ENCODE assay signal across 7 cellular contexts in the genomic region with DNA sequence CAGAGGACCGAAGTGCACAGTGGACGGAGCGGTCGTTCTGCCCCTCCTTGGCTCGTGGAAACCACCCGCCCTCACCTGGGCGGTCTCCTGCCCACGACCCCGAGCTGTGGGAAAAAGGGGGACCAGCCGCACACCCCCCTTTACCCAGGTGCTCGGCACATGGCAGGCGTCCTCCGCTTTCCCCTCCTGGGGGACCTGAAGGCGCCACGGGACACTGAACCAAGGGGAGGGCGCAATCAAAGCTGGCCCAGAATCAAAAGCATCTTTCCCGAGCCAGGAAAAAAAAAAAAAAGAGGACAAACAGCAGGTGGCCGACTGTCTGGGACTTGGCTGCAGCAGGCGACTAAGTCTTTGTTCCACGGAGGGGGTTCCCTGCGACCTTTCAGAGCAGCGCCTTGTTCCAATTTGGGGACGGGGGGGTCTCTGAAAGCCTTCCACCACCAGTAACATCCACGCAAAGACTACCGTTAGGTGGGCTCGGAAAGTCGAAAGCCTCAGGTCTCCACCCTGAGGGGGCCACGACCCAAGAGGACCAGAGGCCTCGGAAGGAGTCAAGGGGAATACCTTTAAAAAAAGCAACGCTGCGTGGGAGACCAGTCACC. TPM values are rescaled to one million over a fixed set of nuclear protein-coding genes. Genes with fewer than 3 reads are reported as not detected.
A peak's percentile ranks its signal among the peaks of the same experiment; 100 is the strongest.
DNase-seq lines count a peak whose midpoint lies in the region; ATAC-seq, FAIRE-seq and TF ChIP-seq lines count a peak whose summit lies in the region.

No MANE protein-coding gene starts in this region.

- peak; percentile 2 for ATAC-seq in GM18502 (IDR thresholded peaks at IDR 0.05; ENCODE audit: poor library complexity, unreplicated experiment)
- ATAC-seq in GM12878, result peak; percentile 9
- peak in 2 of 4 donors; percentile 1 to 3 for ATAC-seq in right lobe of liver
- no peak for ATAC-seq in HG02623 (IDR thresholded peaks at IDR 0.05; ENCODE audit: unreplicated experiment)

- TSS peak; percentile 82 for BruUV-seq in GM12878 (replicated peaks; lab: Mats Ljungman, UMichigan)

- RAD21 ChIA-PET in GM12878 (lab: Charles Lee; ENCODE audit: unreplicated experiment), result interaction anchor here (0.6 to 2.0 kb wide), 9 partner anchors 13 to 219 kb away, joined by 3 to 16 read pairs (median 4); partner anchors contain the start of genes TCF3 and UQCR11

- peak; percentile 31; the same call in 1 of the 2 replicates for TF ChIP-seq POLR2A in GM12878 (IDR thresholded peaks at IDR 0.05; ENCODE audit: low read depth, low read length)
- TF ChIP-seq POLR2A in right lobe of liver (IDR thresholded peaks at IDR 0.05), result no peak
- no peak for TF ChIP-seq POLR2A in transverse colon (IDR thresholded peaks at IDR 0.05)

- FAIRE-seq in GM12878 (lab: Jason Lieb, UNC), result no peak

- peak overlapping the region; percentile 11; the same call in 1 of the 2 replicates for H2AFZ ChIP-seq in GM12878 (ENCODE audit: control insufficient read depth, low read depth, low read length)

- no peak for TF ChIP-seq EP300 in GM12878 (IDR thresholded peaks at IDR 0.05; ENCODE audit: borderline replicate concordance in 1 of 2, control insufficient read depth in 1 of 2, low read depth in 2 of 2, low read length in 2 of 2)
- no peak for TF ChIP-seq EP300 in transverse colon (IDR thresholded peaks at IDR 0.05; ENCODE audit: low read depth)

- no peak for TF ChIP-seq RAD21 in GM12878 (IDR thresholded peaks at IDR 0.05; ENCODE audit: insufficient read depth, low read depth, low read length)

- peak overlapping the region; percentile 98 for H3K9ac ChIP-seq in GM12878 (ENCODE audit: control insufficient read depth, insufficient read depth, low read length)

- H3K4me1 ChIP-seq in GM12878 (ENCODE audit: control insufficient read depth, insufficient read depth, low read length) (peaks cover 4% of the 10 kb centered on the region; the same call in 1 of the 2 replicates), right lobe of liver (peaks cover 0 to 19% (median 8%) of the 10 kb centered on the region in 4 donors), transverse colon (peaks cover 18 to 31% (median 26%) of the 10 kb centered on the region in 4 donors)

- CTCF ChIA-PET in GM12878 (lab: Yijun Ruan, JAX), result interaction anchor here (0.9 to 4.4 kb wide), 16 partner anchors 12 to 238 kb away, joined by 3 to 55 read pairs (median 5); no protein-coding TSS in a partner anchor

- H3K27ac ChIP-seq in GM12878 (ENCODE audit: control insufficient read depth, insufficient read depth) (peak overlapping the region; percentile 92), right lobe of liver (peak overlapping the region; percentile 60 to 91 (median 88)), transverse colon (peak overlapping the region; percentile 97 to 99 (median 98))

- intact Hi-C loops in GM12878 (cut with micrococcal nuclease; ENCODE audit: unreplicated experiment) (no loop called here), right lobe of liver (cut with DNase I) (no loop called here), transverse colon (cut with DNase I; ENCODE audit: low total_unique reads) (no loop called here)

- under 1% methylated on average over 31 of the region's 31 CpGs for WGBS in GM12878 (ENCODE audit: insufficient coverage, insufficient replicate concordance, low lambda C conversion rate, missing lambda C conversion rate)
- 0% methylated on average over 20 of the region's 31 CpGs for WGBS in right lobe of liver (ENCODE audit: insufficient coverage, low coverage, low lambda C conversion rate, missing lambda C conversion rate)
- 1% methylated on average over 15 to 28 of the region's 31 CpGs for WGBS in transverse colon (ENCODE audit: low coverage in 1 of 2), 2 donors

- SMC1A ChIA-PET in GM12878 (lab: Charles Lee; ENCODE audit: uncharacterized antibody, unreplicated experiment), result interaction anchor here (1.1 to 2.5 kb wide), 4 partner anchors 13 to 81 kb away, joined by 3 to 14 read pairs (median 5); partner anchors contain the start of gene UQCR11

- H4K20me1 ChIP-seq in GM12878 (ENCODE audit: control insufficient read depth, insufficient read depth), result no peaks in the 10 kb centered on the region

- DNase-seq in NCI-H1694 treated with DMSO at 0.1 percent for 48 hours (lab: John Stamatoyannopoulos, UW), result peak; percentile 11
- DNase-seq in GM12878 (ENCODE audit: low read depth, low spot score), result no peak
- DNase-seq in right lobe of liver, result no peak
- DNase-seq in transverse colon, result no peak
- DNase-seq in activated gamma-delta T cell treated with Interleukin-2 at 50 U/mL for 16 hours, result no peak

- no peaks in the 10 kb centered on the region for H3K9me3 ChIP-seq in GM12878 (replicated peaks; ENCODE audit: control insufficient read depth, insufficient read depth, low read length)
- H3K9me3 ChIP-seq in right lobe of liver, result no peaks in the 10 kb centered on the region
- H3K9me3 ChIP-seq in transverse colon, result no peaks in the 10 kb centered on the region

- in situ Hi-C loops in GM12878 (cut with MboI) (no loop called here), transverse colon (cut with MboI; ENCODE audit: low pct_ligation_motif_present in 1 of 4, low pct_unique_long_range_greater_than_20kb in 1 of 4, low sequenced_read_pairs in 3 of 4) (no loop called here)

- H3K4me3 ChIP-seq in GM12878 (peak overlapping the region; percentile 98), right lobe of liver (peak overlapping the region; percentile 82 to 85 (median 84)), transverse colon (peak overlapping the region; percentile 87 to 96 (median 92))

- H3K36me3 ChIP-seq in GM12878 (ENCODE audit: control insufficient read depth in 2 of 2, insufficient read depth in 2 of 2, low read length in 1 of 2) (no peaks in the 10 kb centered on the region; a peak in 2 of 4 replicates), right lobe of liver (peaks cover 0 to 2% (median under 1%) of the 10 kb centered on the region in 4 donors), transverse colon (peaks cover 0 to 6% (median 3%) of the 10 kb centered on the region in 4 donors)

- H3K27me3 ChIP-seq in GM12878 (replicated peaks in 1 of 2; ENCODE audit: control insufficient read depth in 2 of 2, insufficient read depth in 2 of 2, low read length in 1 of 2) (no peaks in the 10 kb centered on the region), right lobe of liver (no peaks in the 10 kb centered on the region), transverse colon (no peaks in the 10 kb centered on the region)

- H3K79me2 ChIP-seq in GM12878 (ENCODE audit: control insufficient read depth, insufficient read depth, low read length), result peaks cover 28% of the 10 kb centered on the region

- H3K4me2 ChIP-seq in GM12878 (ENCODE audit: control insufficient read depth, insufficient read depth), result peak overlapping the region; percentile 79

- TF ChIP-seq CTCF in GM12878 (IDR thresholded peaks at IDR 0.05 in 2 of 3, conservative IDR thresholded peaks at IDR 0.05 in 1 of 3; ENCODE audit: control insufficient read depth in 2 of 3, extremely low read depth in 1 of 3, insufficient read depth in 1 of 3, low read depth in 3 of 3, low read length in 3 of 3), result no peak
- no peak for TF ChIP-seq CTCF in right lobe of liver (IDR thresholded peaks at IDR 0.05)
- no peak for TF ChIP-seq CTCF in transverse colon (IDR thresholded peaks at IDR 0.05)

- POLR2A ChIA-PET in GM12878 (lab: Charles Lee), result interaction anchor here (0.6 to 1.4 kb wide), 6 partner anchors 9 to 263 kb away, joined by 3 to 7 read pairs (median 3); no protein-coding TSS in a partner anchor

RNA-seq across cellular contexts. Expression of gene MBD3, which starts 1.1 kb away (rescaled TPM):
- total RNA-seq in GM12878 (2013; cell fraction: nucleolus; rRNA removed), result 37.4 and 45.4 TPM in 2 replicates
- total RNA-seq in GM12878 (2014; rRNA removed) (93.6 and 105 TPM in 2 replicates), GM12878 (2014; rRNA removed; fragmentation: Illumina TruSeq; extraction: Trizol) (16.7 and 21.0 TPM in 2 replicates), GM12878 (2021) (95.9 and 107 TPM in 2 replicates), right lobe of liver (10 to 100 TPM; 27.3 to 72.1 (median 30.1) TPM), transverse colon (100 to 1,000 TPM in 1 of 4 donors, 10 to 100 TPM in 3; 61.4 to 121 (median 68.7) TPM)
- 8.0 TPM for polyA plus RNA-seq in GM12878 (2011; ENCODE audit: low read depth)
- polyA plus RNA-seq in GM12878 (2011; rRNA removed) (10.2 and 21.8 TPM in 2 replicates), GM12878 (2014; fragmentation: Illumina TruSeq; extraction: Trizol) (2.9 and 6.6 TPM in 2 replicates), GM12878 (2014; fragmentation: Nextera tagmentation; extraction: Ambion mirVana) (1 to 10 TPM in 1 of 2 experiments, under 1 TPM in 1; 0.13 to 1.7 TPM), GM12878 (2014; rRNA removed) (91.0 and 117 TPM in 2 replicates), GM12878 (2016; fragmentation: Nextera tagmentation; extraction: Ambion mirVana) (10 to 100 TPM; 22.0 to 40.2 TPM)
- polyA plus RNA-seq in GM12878 (2011; cell fraction: cytosol; rRNA removed), result 40.6 and 75.9 TPM in 2 replicates
- polyA plus RNA-seq in GM12878 (2011; cell fraction: nucleus; rRNA removed), result 66.8 and 112 TPM in 2 replicates
- polyA plus RNA-seq in GM12878 (2012), result 39.0 and 47.6 TPM in 2 replicates
- 27.1 and 50.4 TPM in 2 replicates for polyA minus RNA-seq in GM12878 (2011; rRNA and poly(A)+ RNA removed)
- polyA minus RNA-seq in GM12878 (2011; cell fraction: cytosol; rRNA and poly(A)+ RNA removed), result 25.1 and 31.5 TPM in 2 replicates
- 11.4 and 26.6 TPM in 2 replicates for polyA minus RNA-seq in GM12878 (2011; cell fraction: nucleus; rRNA and poly(A)+ RNA removed)

RNA-seq across cellular contexts. Expression of gene UQCR11, which starts 13.7 kb away (rescaled TPM):
- 26.2 and 28.8 TPM in 2 replicates for total RNA-seq in GM12878 (2013; cell fraction: nucleolus; rRNA removed)
- 107 and 113 TPM in 2 replicates for total RNA-seq in GM12878 (2014; rRNA removed)
- 28.6 and 30.2 TPM in 2 replicates for total RNA-seq in GM12878 (2014; rRNA removed; fragmentation: Illumina TruSeq; extraction: Trizol)
- total RNA-seq in GM12878 (2021), result 223 and 247 TPM in 2 replicates
- polyA plus RNA-seq in GM12878 (2011; ENCODE audit: low read depth), result 21.7 TPM
- polyA plus RNA-seq in GM12878 (2011; rRNA removed), result 191 and 219 TPM in 2 replicates
- 138 and 274 TPM in 2 replicates for polyA plus RNA-seq in GM12878 (2011; cell fraction: cytosol; rRNA removed)
- polyA plus RNA-seq in GM12878 (2011; cell fraction: nucleus; rRNA removed), result 79.3 and 87.4 TPM in 2 replicates
- 111 and 143 TPM in 2 replicates for polyA plus RNA-seq in GM12878 (2012)
- 15.8 and 29.0 TPM in 2 replicates for polyA plus RNA-seq in GM12878 (2014; fragmentation: Illumina TruSeq; extraction: Trizol)
- 100 to 1,000 TPM; 166 to 418 TPM for polyA plus RNA-seq in GM12878 (2014; fragmentation: Nextera tagmentation; extraction: Ambion mirVana)
- polyA plus RNA-seq in GM12878 (2014; rRNA removed), result 146 and 157 TPM in 2 replicates
- 100 to 1,000 TPM; 520 to 586 TPM for polyA plus RNA-seq in GM12878 (2016; fragmentation: Nextera tagmentation; extraction: Ambion mirVana)
- polyA minus RNA-seq in GM12878 (2011; rRNA and poly(A)+ RNA removed), result 13.8 and 24.5 TPM in 2 replicates
- polyA minus RNA-seq in GM12878 (2011; cell fraction: cytosol; rRNA and poly(A)+ RNA removed), result 18.3 and 26.5 TPM in 2 replicates
- polyA minus RNA-seq in GM12878 (2011; cell fraction: nucleus; rRNA and poly(A)+ RNA removed), result 12.0 and 23.8 TPM in 2 replicates
- total RNA-seq in right lobe of liver, result 100 to 1,000 TPM in 4 of 6 experiments, 10 to 100 TPM in 2; 59.6 to 202 (median 172) TPM
- total RNA-seq in transverse colon, result 100 to 1,000 TPM in 1 of 4 donors, 10 to 100 TPM in 3; 19.9 to 120 (median 60.8) TPM

RNA-seq across cellular contexts. Expression of gene MEX3D, which starts 23.4 kb away (rescaled TPM):
- total RNA-seq in GM12878 (2013; cell fraction: nucleolus; rRNA removed), result 0.75 and 0.95 TPM in 2 replicates
- total RNA-seq in GM12878 (2014; rRNA removed) (4.3 and 5.7 TPM in 2 replicates), GM12878 (2014; rRNA removed; fragmentation: Illumina TruSeq; extraction: Trizol) (0.76 and 1.2 TPM in 2 replicates), GM12878 (2021) (6.1 and 6.8 TPM in 2 replicates), right lobe of liver (10 to 100 TPM in 3 of 6 experiments, 1 to 10 TPM in 3; 6.7 to 16.6 (median 10.3) TPM), transverse colon (100 to 1,000 TPM in 1 of 4 donors, 10 to 100 TPM in 3; 20.8 to 100 (median 27.8) TPM)
- polyA plus RNA-seq in GM12878 (2011; ENCODE audit: low read depth), result 0.22 TPM
- polyA plus RNA-seq in GM12878 (2011; rRNA removed) (0.55 and 0.87 TPM in 2 replicates), GM12878 (2014; fragmentation: Illumina TruSeq; extraction: Trizol) (0.43 TPM in 2 replicates), GM12878 (2014; fragmentation: Nextera tagmentation; extraction: Ambion mirVana) (1 to 10 TPM in 1 of 2 experiments, under 1 TPM in 1; 0.42 to 1.6 TPM), GM12878 (2014; rRNA removed) (3.3 and 3.6 TPM in 2 replicates), GM12878 (2016; fragmentation: Nextera tagmentation; extraction: Ambion mirVana) (under 1 TPM; 0.18 to 0.63 TPM)
- 1.0 and 2.9 TPM in 2 replicates for polyA plus RNA-seq in GM12878 (2011; cell fraction: cytosol; rRNA removed)
- polyA plus RNA-seq in GM12878 (2011; cell fraction: nucleus; rRNA removed), result 0.96 and 2.0 TPM in 2 replicates
- polyA plus RNA-seq in GM12878 (2012), result 1.9 and 2.2 TPM in 2 replicates
- polyA minus RNA-seq in GM12878 (2011; rRNA and poly(A)+ RNA removed), result 0.22 and 0.62 TPM in 2 replicates
- 4.4 TPM in 2 replicates for polyA minus RNA-seq in GM12878 (2011; cell fraction: cytosol; rRNA and poly(A)+ RNA removed)
- polyA minus RNA-seq in GM12878 (2011; cell fraction: nucleus; rRNA and poly(A)+ RNA removed), result 0.24 and 0.96 TPM in 2 replicates
